ENCODE assay signal across 8 cellular contexts in the genomic region with DNA sequence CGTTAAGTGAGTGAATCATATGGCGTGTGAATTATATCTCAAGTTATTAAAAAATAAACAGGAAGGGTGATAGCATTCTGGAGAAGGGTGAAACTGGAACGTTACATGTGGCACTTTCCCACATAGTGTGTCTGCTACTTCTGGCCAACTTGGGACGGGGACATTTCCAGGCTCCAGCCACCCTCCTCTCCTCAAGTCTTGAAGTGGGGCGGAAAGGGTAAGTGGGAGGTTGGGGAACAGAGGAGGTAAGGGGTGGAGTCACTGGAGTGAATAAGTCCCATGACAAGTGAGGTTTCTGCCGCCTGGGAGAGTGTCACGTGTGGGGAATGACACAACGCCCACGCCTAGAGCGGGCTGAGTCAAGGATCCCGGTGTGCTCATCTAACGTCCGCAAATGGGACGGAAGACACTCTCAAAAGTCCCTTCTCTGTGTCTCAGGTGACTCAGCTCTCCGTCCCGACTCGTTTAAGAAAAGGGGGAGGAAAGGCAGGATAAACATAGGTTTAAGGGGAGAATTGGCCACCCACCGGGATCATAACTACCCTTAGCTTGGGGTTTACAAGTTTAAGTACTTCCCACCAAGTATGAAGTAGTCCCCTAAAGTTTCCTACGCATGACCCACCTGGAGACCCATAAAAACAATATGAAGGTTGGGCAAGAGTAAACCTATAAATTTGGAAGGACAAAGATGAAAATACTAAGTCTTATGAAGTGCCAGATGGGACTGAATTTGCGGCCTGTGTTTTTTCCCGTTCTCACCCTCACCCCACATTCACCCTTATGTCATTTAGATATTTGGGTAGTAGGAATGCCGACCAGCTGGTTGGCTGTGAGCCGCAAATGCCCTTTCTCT. TPM values are rescaled to one million over a fixed set of nuclear protein-coding genes. Genes with fewer than 3 reads are reported as not detected.
A peak's percentile ranks its signal among the peaks of the same experiment; 100 is the strongest.
DNase-seq lines count a peak whose midpoint lies in the region; ATAC-seq and TF ChIP-seq lines count a peak whose summit lies in the region.

No MANE protein-coding gene starts in this region.

- no peaks in the 10 kb centered on the region for H3K9me3 ChIP-seq in adipocyte (ENCODE audit: control insufficient read depth, low read length)
- H3K9me3 ChIP-seq in parathyroid adenoma (ENCODE audit: control insufficient read depth, low read length): no peaks in the 10 kb centered on the region
- H3K9me3 ChIP-seq in thyroid gland: no peaks in the 10 kb centered on the region

- peak; percentile 83 to 94 for TF ChIP-seq POLR2A in thyroid gland (IDR thresholded peaks at IDR 0.05)

- peak overlapping the region; percentile 98 for H3K27ac ChIP-seq in parathyroid adenoma
- peak overlapping the region; percentile 99 to 100 (median 99) for H3K27ac ChIP-seq in thyroid gland

- peaks cover 30 to 38% (median 34%) of the 10 kb centered on the region in 3 donors for H3K4me1 Mint-ChIP-seq in IgD-negative memory B cell

- TF ChIP-seq CTCF in parathyroid adenoma (IDR thresholded peaks at IDR 0.05) (no peak), thyroid gland (IDR thresholded peaks at IDR 0.05) (no peak)

- peak overlapping the region; percentile 99 to 100 (median 99) for H3K27ac Mint-ChIP-seq in IgD-negative memory B cell

- H3K27me3 ChIP-seq in adipocyte (replicated peaks; ENCODE audit: control insufficient read depth, insufficient read depth, low read length) (no peaks in the 10 kb centered on the region), parathyroid adenoma (ENCODE audit: control insufficient read depth, insufficient read depth, low read length) (no peaks in the 10 kb centered on the region), thyroid gland (no peaks in the 10 kb centered on the region)

- peaks cover 36% of the 10 kb centered on the region for H3K4me1 ChIP-seq in adipocyte (ENCODE audit: control insufficient read depth, insufficient read depth, low read length)
- H3K4me1 ChIP-seq in parathyroid adenoma: peaks cover 22% of the 10 kb centered on the region
- H3K4me1 ChIP-seq in thyroid gland: peaks cover 26 to 31% of the 10 kb centered on the region in 2 donors

- peaks cover 7% of the 10 kb centered on the region for H3K79me2 ChIP-seq in parathyroid adenoma

- intact Hi-C loops in cardiac septum (cut with DNase I) (loop anchor here (1.0 to 10.0 kb wide), 4 partner anchors 31 to 415 kb away; partner anchors contain the start of genes ANKRD40, NME1 and TOB1), thyroid gland (cut with DNase I) (no loop called here)

- 20 to 26% methylated on average over 23 of the region's 23 CpGs for WGBS in thyroid gland, 2 donors

- H3K4me3 Mint-ChIP-seq in IgD-negative memory B cell: peak overlapping the region; percentile 98 to 100 (median 98)

- H3K36me3 Mint-ChIP-seq in IgD-negative memory B cell: peaks cover 2% of the 10 kb centered on the region

- peak; percentile 54 for ATAC-seq in GM18870 (IDR thresholded peaks at IDR 0.05; ENCODE audit: unreplicated experiment)

- H3K9ac ChIP-seq in adipocyte (ENCODE audit: low read length) (peak overlapping the region; percentile 96), parathyroid adenoma (peak overlapping the region; percentile 63)

- H3K4me3 ChIP-seq in adipocyte (ENCODE audit: low read length) (peak overlapping the region; percentile 87), parathyroid adenoma (ENCODE audit: low read depth, low read length) (peak overlapping the region; percentile 86), thyroid gland (replicated peaks in 1 of 3) (peak overlapping the region in 1 of 3 donors; percentile 43)

- DNase-seq in AG08395 (ENCODE audit: low spot score): peak; percentile 95
- DNase-seq in SW480 (ENCODE audit: low spot score): peak; percentile 95
- DNase-seq in adipocyte (ENCODE audit: low read depth): peak; percentile 93
- peak; percentile 97 for DNase-seq in cardiac septum (ENCODE audit: low spot score)
- DNase-seq in thyroid gland: peak; percentile 94 to 95

- peaks cover 3% of the 10 kb centered on the region for H3K27me3 Mint-ChIP-seq in IgD-negative memory B cell

- H3K36me3 ChIP-seq in adipocyte (ENCODE audit: control insufficient read depth, insufficient read depth, low read length, severe bottlenecking): no peaks in the 10 kb centered on the region
- no peaks in the 10 kb centered on the region for H3K36me3 ChIP-seq in parathyroid adenoma (ENCODE audit: control insufficient read depth, insufficient read depth, low read length)
- H3K36me3 ChIP-seq in thyroid gland: no peaks in the 10 kb centered on the region

- H3K9me3 Mint-ChIP-seq in IgD-negative memory B cell: no peaks in the 10 kb centered on the region

- H2AFZ ChIP-seq in parathyroid adenoma: peak overlapping the region; percentile 82

- peak overlapping the region; percentile 97 for H3K4me2 ChIP-seq in parathyroid adenoma (ENCODE audit: low read length)

RNA-seq across cellular contexts. Expression of gene SPAG9, which starts 1.2 kb away (rescaled TPM):
- 6.1 TPM for polyA plus RNA-seq in IgD-negative memory B cell
- total RNA-seq in cardiac septum: 57.8 TPM
- 100 to 1,000 TPM; 117 to 240 (median 154) TPM for total RNA-seq in thyroid gland

RNA-seq across cellular contexts. Expression of gene NME1, which starts 31.5 kb away (rescaled TPM):
- polyA plus RNA-seq in IgD-negative memory B cell: 68.4 TPM
- total RNA-seq in cardiac septum (23.2 TPM), thyroid gland (10 to 100 TPM; 28.5 to 50.9 (median 38.5) TPM)

RNA-seq across cellular contexts. Expression of gene NME2, which starts 44.4 kb away (rescaled TPM):
- polyA plus RNA-seq in IgD-negative memory B cell: 374 TPM
- 225 TPM for total RNA-seq in cardiac septum
- 100 to 1,000 TPM; 202 to 486 (median 387) TPM for total RNA-seq in thyroid gland
